Comparison of ENCODE assay signal across 8 cellular contexts in the genomic region with DNA sequence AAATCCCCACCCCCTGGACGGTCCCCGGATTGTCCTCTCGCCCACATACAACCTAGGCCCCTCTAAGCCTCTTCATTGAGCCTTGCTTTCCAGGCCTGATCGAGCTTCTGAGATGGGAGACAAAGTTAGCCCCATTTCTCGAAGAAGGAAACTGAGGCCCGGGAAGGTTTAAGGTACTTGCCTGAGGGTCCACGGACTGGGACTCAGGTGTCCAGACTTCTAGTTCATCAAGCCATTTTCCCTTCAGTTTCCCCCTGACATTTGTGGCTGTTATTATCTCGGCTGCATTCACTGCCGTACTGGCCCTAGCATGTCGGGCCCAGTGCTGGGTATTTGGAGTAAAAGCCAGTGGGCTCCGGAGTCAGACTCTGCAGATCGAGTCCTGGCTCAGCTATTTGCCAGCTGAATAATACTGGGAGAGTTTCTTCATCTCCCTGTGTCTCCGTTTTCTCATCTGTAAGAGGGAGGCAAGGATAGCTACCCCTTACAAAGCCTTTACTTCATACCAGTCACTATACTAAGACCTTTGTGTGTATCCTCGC. TPM values are rescaled to one million over a fixed set of nuclear protein-coding genes. Genes with fewer than 3 reads are reported as not detected.
DNase-seq lines count a peak whose midpoint lies in the region; ATAC-seq and TF ChIP-seq lines count a peak whose summit lies in the region.

No MANE protein-coding gene starts in this region.

- TF ChIP-seq RAD21 in IMR-90 (IDR thresholded peaks at IDR 0.05; ENCODE audit: low read length), result no peak

- no peak for DNase-seq in IMR-90
- DNase-seq in breast epithelium (ENCODE audit: low spot score in 2 of 2), result no peak
- peak; percentile 21 for DNase-seq in medulla oblongata (ENCODE audit: extremely low spot score)
- DNase-seq in aorta, result no peak
- DNase-seq in NOMO-1 treated with dmso at 0.1 percent for 144 hours (lab: John Stamatoyannopoulos, UW; ENCODE audit: unreplicated experiment), result no peak
- no peak for DNase-seq in HPDE6-E6E7 (ENCODE audit: extremely low spot score)

- no peaks in the 10 kb centered on the region for H3K9me3 ChIP-seq in IMR-90 (ENCODE audit: control insufficient read depth, insufficient read depth, low read length)
- H3K9me3 ChIP-seq in breast epithelium, result no peaks in the 10 kb centered on the region
- H3K9me3 ChIP-seq in aorta (ENCODE audit: control insufficient read depth, low read length), result no peaks in the 10 kb centered on the region

- TF ChIP-seq CTCF in IMR-90 (conservative IDR thresholded peaks at IDR 0.05; ENCODE audit: low read depth, low read length) (no peak), breast epithelium (IDR thresholded peaks at IDR 0.05) (no peak)

- H3K4ac ChIP-seq in IMR-90 (ENCODE audit: low read depth, low read length), result peak overlapping the region; percentile 90

- peak overlapping the region; percentile 86 for H3K56ac ChIP-seq in IMR-90 (ENCODE audit: extremely low read depth, insufficient read depth, low read length)

- BruUV-seq in IMR-90 (replicated peaks; lab: Mats Ljungman, UMichigan), result no TSS peak

- no peak for TF ChIP-seq POLR2A in IMR-90 (IDR thresholded peaks at IDR 0.05; ENCODE audit: low read depth, low read length)
- TF ChIP-seq POLR2A in breast epithelium (IDR thresholded peaks at IDR 0.05), result no peak

- peak overlapping the region; percentile 90 for H4K91ac ChIP-seq in IMR-90 (ENCODE audit: insufficient read depth, low read depth, low read length)

- peak overlapping the region; percentile 85 for H3K4me3 ChIP-seq in IMR-90 (ENCODE audit: insufficient read depth, low read depth, low read length)
- H3K4me3 ChIP-seq in breast epithelium, result peak overlapping the region; percentile 91 to 96 (median 91)
- H3K4me3 ChIP-seq in aorta (ENCODE audit: low read length in 2 of 2), result peak overlapping the region; percentile 39 to 69

- in situ Hi-C loops in IMR-90 (cut with MboI; ENCODE audit: low sequenced_read_pairs), result no loop called here

- peak overlapping the region; percentile 87 for H2AK5ac ChIP-seq in IMR-90 (ENCODE audit: low read depth, low read length)

- intact Hi-C loops in IMR-90 (cut with micrococcal nuclease), result no loop called here
- intact Hi-C loops in breast epithelium (cut with DNase I; ENCODE audit: low total_unique reads), result no loop called here
- intact Hi-C loops in aorta (cut with DNase I), result loop anchor here in 1 of 2 donors (10.0 kb wide), 1 partner anchor 401 kb away; the partner anchor contains the start of gene SNHG17

- H2BK20ac ChIP-seq in IMR-90 (ENCODE audit: low read depth, low read length), result no peak overlapping the region

- peak overlapping the region; percentile 86 for H3K14ac ChIP-seq in IMR-90 (replicated peaks; ENCODE audit: low read depth, low read length)

- H3K4me2 ChIP-seq in IMR-90 (ENCODE audit: low read depth, low read length), result peak overlapping the region; percentile 99

- peaks cover 7% of the 10 kb centered on the region; the same call in 1 of the 2 replicates for H4K20me1 ChIP-seq in IMR-90 (ENCODE audit: insufficient read depth, low read length)

- peak overlapping the region; percentile 97 for H2AFZ ChIP-seq in IMR-90 (replicated peaks; ENCODE audit: low read length, poor library complexity)

- no peaks in the 10 kb centered on the region for H3K27me3 ChIP-seq in IMR-90 (ENCODE audit: control insufficient read depth, insufficient read depth, low read length)
- H3K27me3 ChIP-seq in breast epithelium, result no peaks in the 10 kb centered on the region
- H3K27me3 ChIP-seq in aorta (ENCODE audit: control insufficient read depth in 1 of 2, insufficient read depth in 2 of 2, low read length in 1 of 2), result no peaks in the 10 kb centered on the region

- H2BK120ac ChIP-seq in IMR-90 (ENCODE audit: low read depth, low read length), result peak overlapping the region; percentile 23

- CTCF ChIA-PET in IMR-90 (lab: Yijun Ruan, JAX), result no interaction called here

- H2BK15ac ChIP-seq in IMR-90 (ENCODE audit: low read depth, low read length), result no peak overlapping the region

- peak; percentile 7 for ATAC-seq in GM18867 (IDR thresholded peaks at IDR 0.05; ENCODE audit: unreplicated experiment)
- peak; percentile 21; the same call in 1 of the 2 replicates for ATAC-seq in IMR-90 (ENCODE audit: low read depth)
- ATAC-seq in aorta (ENCODE audit: low FRiP score), result peak; percentile 5
- no peak for ATAC-seq in HG02970 (IDR thresholded peaks at IDR 0.05; ENCODE audit: low FRiP score, unreplicated experiment)

- dilution Hi-C loops in IMR-90 (cut with HindIII; ENCODE audit: low sequenced_read_pairs, unreplicated experiment), result no loop called here

- H4K8ac ChIP-seq in IMR-90 (ENCODE audit: low read depth in 2 of 2, low read length in 2 of 2), result peak overlapping the region; percentile 94 to 99

- peak overlapping the region; percentile 80 for H3K23ac ChIP-seq in IMR-90 (ENCODE audit: low read depth, low read length)

- H3K9me1 ChIP-seq in IMR-90 (ENCODE audit: insufficient read depth, low read length), result peaks cover 11% of the 10 kb centered on the region

- peak overlapping the region; percentile 98 for H3K9ac ChIP-seq in IMR-90 (ENCODE audit: low read depth, low read length)

- H3K27ac ChIP-seq in IMR-90 (ENCODE audit: insufficient read depth, low read length) (peak overlapping the region; percentile 96), breast epithelium (peak overlapping the region; percentile 95 to 97), aorta (ENCODE audit: low read depth in 1 of 2, low read length in 2 of 2) (peak overlapping the region in 1 of 2 donors; percentile 74)

- peaks cover 11% of the 10 kb centered on the region for H3K36me3 ChIP-seq in IMR-90 (ENCODE audit: control insufficient read depth, insufficient read depth, low read length)
- no peaks in the 10 kb centered on the region for H3K36me3 ChIP-seq in breast epithelium
- H3K36me3 ChIP-seq in aorta (ENCODE audit: control insufficient read depth in 1 of 2, insufficient read depth in 2 of 2, low read length in 1 of 2), result no peaks in the 10 kb centered on the region

- H3K4me1 ChIP-seq in IMR-90 (ENCODE audit: control insufficient read depth, insufficient read depth, low read length) (peaks cover 6% of the 10 kb centered on the region), breast epithelium (peaks cover 0 to 28% of the 10 kb centered on the region in 2 donors), aorta (ENCODE audit: control insufficient read depth in 1 of 2, insufficient read depth in 2 of 2, low read length in 2 of 2) (peaks cover 2 to 10% of the 10 kb centered on the region in 2 donors)

- peaks cover 43 to 73% of the 10 kb centered on the region in 2 experiments for H3K79me1 ChIP-seq in IMR-90 (ENCODE audit: low read depth in 1 of 2, low read length in 2 of 2)

- H4K5ac ChIP-seq in IMR-90 (ENCODE audit: low read depth, low read length), result peak overlapping the region; percentile 92

- POLR2A ChIA-PET in IMR-90 (lab: Charles Lee; ENCODE audit: unreplicated experiment), result interaction anchor here (0.5 to 0.6 kb wide), 2 partner anchors 15 to 53 kb away, joined by 3 to 6 read pairs; no protein-coding TSS in a partner anchor

- peak overlapping the region; percentile 25 for H3K18ac ChIP-seq in IMR-90 (ENCODE audit: low read depth, low read length)

- WGBS in IMR-90 (ENCODE audit: extremely low coverage in 2 of 2, insufficient read length in 1 of 2), 2 experiments, result 30% methylated on average over 5 of the region's 14 CpGs; no CpG with 5 or more reads in 1 of the 2 experiments
- 6% methylated on average over 14 of the region's 14 CpGs for WGBS in aorta, 2 donors

- peak overlapping the region; percentile 87 for H2BK5ac ChIP-seq in IMR-90 (ENCODE audit: low read depth, low read length, poor library complexity, severe bottlenecking)

- peak overlapping the region; percentile 87 for H2AK9ac ChIP-seq in IMR-90 (replicated peaks; ENCODE audit: low read depth, low read length, poor library complexity)

TF ChIP-seq in IMR-90, 13 proteins besides CTCF, POLR2A, EP300 and RAD21 (continues in another document):
- TF ChIP-seq RCOR1 (IDR thresholded peaks at IDR 0.05; ENCODE audit: insufficient replicate concordance, low read length), result no peak
- TF ChIP-seq CEBPB (IDR thresholded peaks at IDR 0.05; ENCODE audit: low read depth, low read length), result no peak
- no peak for TF ChIP-seq RFX5 (IDR thresholded peaks at IDR 0.05; ENCODE audit: low read depth, low read length)
- TF ChIP-seq SMC3 (IDR thresholded peaks at IDR 0.05; ENCODE audit: low read depth, low read length), result no peak
- no peak for TF ChIP-seq BHLHE40 (IDR thresholded peaks at IDR 0.05; ENCODE audit: low read depth, low read length)
- TF ChIP-seq USF2 (IDR thresholded peaks at IDR 0.05; ENCODE audit: low read depth, low read length), result no peak
- no peak for TF ChIP-seq MAFK (IDR thresholded peaks at IDR 0.05; ENCODE audit: low read depth, low read length)
- no peak for TF ChIP-seq FOS (IDR thresholded peaks at IDR 0.05; ENCODE audit: low read depth, low read length)
- no peak for TF ChIP-seq MXI1 (IDR thresholded peaks at IDR 0.05; ENCODE audit: borderline replicate concordance, low read depth, low read length)
- TF ChIP-seq CHD1 (IDR thresholded peaks at IDR 0.05; ENCODE audit: low read depth, low read length), result no peak
- no peak for TF ChIP-seq MAZ (IDR thresholded peaks at IDR 0.05; ENCODE audit: borderline replicate concordance, low read depth, low read length)

RNA-seq across cellular contexts. Expression of gene RPRD1B, which starts 0.6 kb away (rescaled TPM):
- 8.4 and 9.2 TPM in 2 replicates for total RNA-seq in IMR-90 (2012; rRNA removed)
- polyA plus RNA-seq in IMR-90 (2012; rRNA removed), result 7.8 and 9.9 TPM in 2 replicates
- polyA plus RNA-seq in IMR-90 (2012; cell fraction: cytosol; rRNA removed), result 3.4 and 3.9 TPM in 2 replicates
- polyA plus RNA-seq in IMR-90 (2012; cell fraction: nucleus; rRNA removed; ENCODE audit: low replicate concordance), result 5.4 and 21.8 TPM in 2 replicates
- 10 to 100 TPM; 21.4 to 33.8 (median 31.3) TPM for total RNA-seq in breast epithelium
- 10 to 100 TPM; 33.9 to 43.5 TPM for total RNA-seq in aorta
- 1 to 10 TPM; 6.9 to 9.8 TPM for polyA plus RNA-seq in aorta

RNA-seq across cellular contexts. Expression of gene TTI1, which starts 0.9 kb away (rescaled TPM):
- total RNA-seq in IMR-90 (2012; rRNA removed) (16.9 and 17.6 TPM in 2 replicates), breast epithelium (10 to 100 TPM; 10.2 to 20.2 (median 16.7) TPM), aorta (10 to 100 TPM; 11.8 to 15.1 TPM)
- polyA plus RNA-seq in IMR-90 (2012; rRNA removed) (12.5 and 13.4 TPM in 2 replicates), aorta (1 to 10 TPM; 2.3 to 4.5 TPM)
- 4.6 and 6.4 TPM in 2 replicates for polyA plus RNA-seq in IMR-90 (2012; cell fraction: cytosol; rRNA removed)
- polyA plus RNA-seq in IMR-90 (2012; cell fraction: nucleus; rRNA removed; ENCODE audit: low replicate concordance), result 10.3 and 11.0 TPM in 2 replicates
